Comparison of ENCODE assay signal across 27 cellular contexts in genomic region chr14:95419569-95419968, GRCh38.
"Had no signal": no experiment of that assay in that cellular context is flagged by ENCODE, and none has a peak within 500 bp of the region (broad histone marks: within the 10 kb centered on the region; RNA-seq: fewer than 3 reads in every experiment).

No MANE protein-coding gene starts in this region.

- H3K4me1 ChIP-seq: left ventricle myocardium inferior, neural progenitor cell, right atrium auricular region, stomach, thyroid gland, transverse colon, upper lobe of left lung, vagina had no signal

- H3K4me2 ChIP-seq: neural progenitor cell had no signal

- H2AFZ ChIP-seq: neural progenitor cell had no signal

- H3K4me3 ChIP-seq: left ventricle myocardium inferior, lung, neural progenitor cell, ovary, right atrium auricular region, skin epidermis, stomach, testis, thyroid gland, transverse colon, upper lobe of left lung, vagina had no signal

- H3K4me1 Mint-ChIP-seq: neural progenitor cell had no signal

- DNase-seq: hypothalamus; islet precursor cell; left ventricle myocardium inferior; mesendoderm; naive B cell; natural killer cell; nephron progenitor cell; ovary; stimulated activated CD4-positive, alpha-beta T cell treated with anti-CD3 and anti-CD28 coated beads, Interleukin-12 subunit alpha, Interleukin-12 subunit beta, amount 100 ng/mL, for 4 hours; stimulated activated CD4-positive, alpha-beta T cell treated with anti-CD3 and anti-CD28 coated beads, Interleukin-15, amount 100 ng/mL, for 24 hours; stimulated activated CD4-positive, alpha-beta T cell treated with anti-CD3 and anti-CD28 coated beads, Interleukin-2, amount 100 ng/mL, for 24 hours; stimulated activated CD4-positive, alpha-beta T cell treated with anti-CD3 and anti-CD28 coated beads, Interleukin-4, amount 100 ng/mL, for 1 hour; stimulated activated naive B cell treated with anti-CD40 and anti-IgM and Interleukin-4, amounts not matched to agents 10 μg/mL and 1 μg/mL and 100 μg/mL, for 72 hours; stimulated activated naive CD8-positive, alpha-beta T cell treated with anti-CD3 and anti-CD28 coated beads, Interleukin-15, Interleukin-2, amounts not matched to agents 100 U/mL and 50 U/mL, for 24 hours; stomach; testis; thyroid gland; transverse colon; upper lobe of left lung had no signal

- H3K36me3 ChIP-seq: neural progenitor cell, ovary had no signal

- ATAC-seq: natural killer cell; sciatic nerve; stimulated activated naive B cell treated with anti-CD40 and anti-IgM and Interleukin-4, amounts not matched to agents 10 μg/mL and 1 μg/mL and 100 μg/mL, for 72 hours; stimulated activated naive CD8-positive, alpha-beta T cell treated with anti-CD3 and anti-CD28 coated beads, Interleukin-15, Interleukin-2, amounts not matched to agents 100 U/mL and 50 U/mL, for 24 hours had no signal

- H3K9ac ChIP-seq: neural progenitor cell had no signal

- H3K27ac Mint-ChIP-seq: mesothelial cell of epicardium; nephron progenitor cell; neural progenitor cell; progenitor cell of endocrine pancreas; stimulated activated naive B cell treated with anti-CD40 and anti-IgM and Interleukin-4, amounts not matched to agents 10 μg/mL and 1 μg/mL and 100 μg/mL, for 72 hours had no signal

- H3K27me3 ChIP-seq: neural progenitor cell, ovary, right atrium auricular region, stomach, testis, thyroid gland, transverse colon, upper lobe of left lung, vagina had no signal

- H3K4me3 Mint-ChIP-seq: mesothelial cell of epicardium; naive B cell; natural killer cell; nephron progenitor cell; neural progenitor cell; stimulated activated naive B cell treated with anti-CD40 and anti-IgM and Interleukin-4, amounts not matched to agents 10 μg/mL and 1 μg/mL and 100 μg/mL, for 72 hours had no signal

- H3K27ac ChIP-seq: left ventricle myocardium inferior, neural progenitor cell, ovary, right atrium auricular region, skin epidermis, stomach, testis, thyroid gland, transverse colon, upper lobe of left lung, vagina had no signal

- H3K36me3 Mint-ChIP-seq: neural progenitor cell had no signal

- H3K9me3 ChIP-seq: left ventricle myocardium inferior, ovary, right atrium auricular region, stomach, testis, thyroid gland, transverse colon, upper lobe of left lung, vagina had no signal

- H3K27me3 Mint-ChIP-seq: naive B cell; stimulated activated naive B cell treated with anti-CD40 and anti-IgM and Interleukin-4, amounts not matched to agents 10 μg/mL and 1 μg/mL and 100 μg/mL, for 72 hours had no signal
